ENCODE assay signal across 9 cellular contexts in the genomic region with DNA sequence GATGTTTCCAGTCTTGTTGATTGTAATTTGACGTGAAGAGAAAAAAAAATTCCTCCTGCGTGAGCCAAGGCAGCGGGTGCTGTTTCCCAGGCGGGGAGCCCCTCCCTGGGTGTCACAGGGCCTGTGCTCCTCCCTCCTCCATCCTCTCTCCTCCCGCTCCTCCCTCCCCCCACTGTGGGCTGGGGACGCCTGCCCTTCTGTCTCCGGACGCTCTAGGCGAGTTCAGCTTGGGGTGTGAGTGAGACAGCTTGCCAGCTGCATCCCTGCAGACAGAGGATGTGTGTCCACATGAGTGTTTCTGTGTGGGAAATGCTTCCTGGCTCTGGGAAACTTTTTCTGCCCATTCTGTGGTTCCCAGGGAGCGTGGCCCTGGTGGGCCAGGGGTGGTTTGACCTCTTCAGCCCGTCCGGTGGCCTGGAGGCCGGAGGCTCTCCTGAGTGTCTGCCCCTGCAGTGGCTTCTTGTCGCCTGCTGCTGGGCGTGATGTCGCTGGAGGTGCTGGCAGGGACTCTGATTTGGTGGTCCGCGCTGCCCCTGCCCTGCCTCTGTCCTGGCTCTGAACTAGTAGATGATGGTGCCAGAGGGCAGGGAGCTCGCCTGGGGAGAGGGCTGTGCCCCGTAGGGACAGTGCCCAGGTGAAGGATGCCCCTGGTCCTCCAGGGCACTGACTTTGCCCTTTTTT.
DNase-seq lines count a peak whose midpoint lies in the region; ATAC-seq and TF ChIP-seq lines count a peak whose summit lies in the region.
"Had no signal": no experiment of that assay in that cellular context is flagged by ENCODE, and none has a peak within 500 bp of the region (broad histone marks: within the 10 kb centered on the region; RNA-seq: fewer than 3 reads in every experiment).

No MANE protein-coding gene starts in this region.

- peak overlapping the region; percentile 30 to 49 for H3K27ac ChIP-seq in mucosa of rectum (ENCODE audit: low read depth in 2 of 2, low read length in 2 of 2)

- no peaks in the 10 kb centered on the region for H3K9me3 ChIP-seq in mucosa of rectum (ENCODE audit: control insufficient read depth in 2 of 2, low read length in 2 of 2)

- ATAC-seq in activated T-cell treated with anti-CD3 and anti-CD28 coated beads, Interleukin-2, amount 50 U/mL, for 4 hours: no peak
- ATAC-seq in GM21576 (IDR thresholded peaks at IDR 0.05; ENCODE audit: unreplicated experiment) (no peak), GM21360 (IDR thresholded peaks at IDR 0.05; ENCODE audit: unreplicated experiment) (no peak)

- H3K4me1 ChIP-seq in mucosa of rectum (ENCODE audit: control insufficient read depth in 2 of 2, insufficient read depth in 2 of 2, low read length in 2 of 2): no peaks in the 10 kb centered on the region

- peak; percentile 10 for DNase-seq in activated T-cell treated with anti-CD3 and anti-CD28 coated beads, Interleukin-2, amount 50 U/mL, for 1 hour
- no peak for DNase-seq in activated T-cell treated with anti-CD3 and anti-CD28 coated beads, Interleukin-2, amount 50 U/mL, for 4 hours
- DNase-seq in fibroblast of villous mesenchyme (ENCODE audit: low read depth) (peak; percentile 33), type B pancreatic cell (ENCODE audit: extremely low spot score, unreplicated experiment) (peak; percentile 61), HuH-7 (ENCODE audit: low spot score) (no peak)
- DNase-seq: NCI-H226 had no signal

- H3K36me3 Mint-ChIP-seq in activated T-cell treated with anti-CD3 and anti-CD28 coated beads, Interleukin-2, amount 50 U/mL, for 4 hours (ENCODE audit: insufficient read depth): peaks cover 51% of the 10 kb centered on the region
- H3K36me3 Mint-ChIP-seq in type B pancreatic cell: peaks cover 22% of the 10 kb centered on the region

- no peaks in the 10 kb centered on the region for H3K4me1 Mint-ChIP-seq in activated T-cell treated with anti-CD3 and anti-CD28 coated beads, Interleukin-2, amount 50 U/mL, for 4 hours (ENCODE audit: low read depth)
- no peaks in the 10 kb centered on the region for H3K4me1 Mint-ChIP-seq in type B pancreatic cell (ENCODE audit: unreplicated experiment)

- H3K27me3 ChIP-seq in mucosa of rectum (ENCODE audit: control insufficient read depth in 2 of 2, insufficient read depth in 2 of 2, low read length in 2 of 2): no peaks in the 10 kb centered on the region

- no peak overlapping the region for H3K4me3 Mint-ChIP-seq in activated T-cell treated with anti-CD3 and anti-CD28 coated beads, Interleukin-2, amount 50 U/mL, for 4 hours
- H3K4me3 Mint-ChIP-seq in type B pancreatic cell: no peak overlapping the region

- H3K9me3 Mint-ChIP-seq in activated T-cell treated with anti-CD3 and anti-CD28 coated beads, Interleukin-2, amount 50 U/mL, for 4 hours: no peaks in the 10 kb centered on the region
- no peaks in the 10 kb centered on the region for H3K9me3 Mint-ChIP-seq in type B pancreatic cell

- peaks cover 45 to 62% of the 10 kb centered on the region in 2 donors for H3K36me3 ChIP-seq in mucosa of rectum (ENCODE audit: control insufficient read depth in 2 of 2, insufficient read depth in 2 of 2, low read length in 2 of 2)

- TF ChIP-seq CTCF in fibroblast of villous mesenchyme (IDR thresholded peaks at IDR 0.05; ENCODE audit: insufficient read depth, low read depth, low read length) (no peak), type B pancreatic cell (conservative IDR thresholded peaks at IDR 0.05) (no peak)

- H3K4me3 ChIP-seq in fibroblast of villous mesenchyme (ENCODE audit: low read depth, low read length) (no peak overlapping the region), mucosa of rectum (ENCODE audit: low read length in 2 of 2) (no peak overlapping the region)

- no peaks in the 10 kb centered on the region for H3K27me3 Mint-ChIP-seq in activated T-cell treated with anti-CD3 and anti-CD28 coated beads, Interleukin-2, amount 50 U/mL, for 4 hours (ENCODE audit: low read depth)
- H3K27me3 Mint-ChIP-seq in type B pancreatic cell: no peaks in the 10 kb centered on the region

- no peak overlapping the region for H3K9ac ChIP-seq in mucosa of rectum (ENCODE audit: low read depth in 1 of 2, low read length in 2 of 2)

- H3K27ac Mint-ChIP-seq in type B pancreatic cell: no peak overlapping the region

Comparison
In these comparisons a context has a peak if more than half of its experiments do, and no peak if none do; other contexts are left out.
1. DNase-seq: peak in activated T-cell treated with anti-CD3 and anti-CD28 coated beads, Interleukin-2, amount 50 U/mL, for 1 hour (single experiment), fibroblast of villous mesenchyme (single experiment) and type B pancreatic cell (single experiment); none in activated T-cell treated with anti-CD3 and anti-CD28 coated beads, Interleukin-2, amount 50 U/mL, for 4 hours (single experiment) and HuH-7 (single experiment).